In the genomic region with DNA sequence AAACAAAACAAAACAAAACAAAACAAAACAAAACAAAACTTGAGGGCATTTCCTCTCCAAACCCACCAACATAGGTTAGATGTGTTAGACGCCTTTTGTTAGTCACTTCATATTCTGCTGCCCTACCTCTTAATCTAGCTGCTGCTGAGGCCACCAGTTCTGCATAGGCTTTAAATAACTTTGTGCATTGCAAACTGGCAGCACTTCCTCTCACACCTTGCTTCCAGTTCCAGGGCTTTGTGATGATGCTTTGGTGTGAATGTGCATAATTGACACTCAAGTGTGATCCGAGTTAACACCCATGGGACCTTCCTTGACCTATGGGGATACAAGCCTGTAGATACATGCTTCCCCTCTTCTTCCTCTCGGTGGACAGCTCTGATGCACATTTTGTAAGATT, we compare ENCODE assay signal across 35 cellular contexts. TPM values are rescaled to one million over a fixed set of nuclear protein-coding genes. Genes with fewer than 3 reads are reported as not detected.
"Had no signal": no experiment of that assay in that cellular context is flagged by ENCODE, and none has a peak within 500 bp of the region (broad histone marks: within the 10 kb centered on the region; RNA-seq: fewer than 3 reads in every experiment).

No MANE protein-coding gene starts in this region.

- DNase-seq: activated CD4-positive, alpha-beta T cell treated with anti-CD3 and anti-CD28 coated beads for 36 hours; activated CD4-positive, alpha-beta T cell treated with anti-CD3 and anti-CD28 coated beads, Interleukin-2, amount 10 ng/mL, durations not matched to agents 24 days and 14 days; activated CD4-positive, alpha-beta T cell treated with anti-CD3 and anti-CD28 coated beads, Interleukin-2, amount 50 U/mL, for 4 hours; activated CD4-positive, CD25-positive, alpha-beta regulatory T cell; activated CD4-positive, CD25-positive, alpha-beta regulatory T cell treated with anti-CD3 and anti-CD28 coated beads, Interleukin-2, amount 50 U/mL, for 72 hours; activated CD8-positive, alpha-beta memory T cell treated with anti-CD3 and anti-CD28 coated beads for 24 hours; activated CD8-positive, alpha-beta T cell treated with anti-CD3 and anti-CD28 coated beads for 36 hours; activated effector memory CD4-positive, alpha-beta T cell treated with anti-CD3 and anti-CD28 coated beads, Interleukin-2, amount 50 U/mL, for 16 hours; activated naive CD4-positive, alpha-beta T cell treated with anti-CD3 and anti-CD28 coated beads for 36 hours; activated naive CD8-positive, alpha-beta T cell treated with anti-CD3 and anti-CD28 coated beads for 36 hours; activated naive CD8-positive, alpha-beta T cell treated with anti-CD3 and anti-CD28 coated beads, Interleukin-2, amount 50 U/mL, for 24 hours; activated T-cell treated with anti-CD3 and anti-CD28 coated beads, Interleukin-2, amount 50 U/mL, for 48 hours; adrenal gland; amygdala; aorta; body of pancreas; caudate nucleus; cortex of kidney; dermis blood vessel endothelial cell; effector CD4-positive, alpha-beta T cell; erythroblast; esophagus squamous epithelium; foreskin melanocyte; heart right ventricle; T-helper 2 cell had no signal

- H3K4me1 ChIP-seq: adrenal gland, body of pancreas, gastroesophageal sphincter, heart right ventricle had no signal

- H3K9me3 ChIP-seq: adrenal gland, body of pancreas, esophagus squamous epithelium, gastroesophageal sphincter had no signal

- H3K36me3 Mint-ChIP-seq: activated naive CD4-positive, alpha-beta T cell treated with anti-CD3 and anti-CD28 coated beads, Interleukin-2, amount 50 U/mL, for 24 hours; activated naive CD8-positive, alpha-beta T cell treated with anti-CD3 and anti-CD28 coated beads for 36 hours had no signal

- H3K36me3 ChIP-seq: adrenal gland, esophagus squamous epithelium, gastroesophageal sphincter, heart right ventricle had no signal

- H3K4me3 Mint-ChIP-seq: activated CD4-positive, alpha-beta T cell treated with anti-CD3 and anti-CD28 coated beads for 36 hours; activated CD4-positive, alpha-beta T cell treated with anti-CD3 and anti-CD28 coated beads, Interleukin-2, amount 10 ng/mL, durations not matched to agents 24 days and 14 days; activated CD8-positive, alpha-beta T cell treated with anti-CD3 and anti-CD28 coated beads for 36 hours; activated naive CD4-positive, alpha-beta T cell treated with anti-CD3 and anti-CD28 coated beads for 36 hours; activated naive CD4-positive, alpha-beta T cell treated with anti-CD3 and anti-CD28 coated beads, Interleukin-2, amount 50 U/mL, for 24 hours; activated naive CD8-positive, alpha-beta T cell treated with anti-CD3 and anti-CD28 coated beads for 36 hours; activated naive CD8-positive, alpha-beta T cell treated with anti-CD3 and anti-CD28 coated beads, Interleukin-2, amount 50 U/mL, for 24 hours; activated T-helper 1 cell treated with anti-CD3 and anti-CD28 coated beads, Interleukin-12 subunit alpha, Interleukin-12 subunit beta, Interleukin-2, Interleukin-4 antibody, amounts not matched to agents 30 ng/mL and 10 ng/mL and 1 ng/mL, durations not matched to agents 14 hours and 24 hours and 36 hours had no signal

- H3K27ac Mint-ChIP-seq: activated CD4-positive, alpha-beta T cell treated with anti-CD3 and anti-CD28 coated beads for 36 hours; activated CD4-positive, alpha-beta T cell treated with anti-CD3 and anti-CD28 coated beads, Interleukin-2, amount 10 ng/mL, durations not matched to agents 24 days and 14 days; activated CD8-positive, alpha-beta T cell treated with anti-CD3 and anti-CD28 coated beads for 36 hours; activated naive CD4-positive, alpha-beta T cell treated with anti-CD3 and anti-CD28 coated beads for 36 hours; activated naive CD4-positive, alpha-beta T cell treated with anti-CD3 and anti-CD28 coated beads, Interleukin-2, amount 50 U/mL, for 24 hours; activated naive CD8-positive, alpha-beta T cell treated with anti-CD3 and anti-CD28 coated beads for 36 hours; activated naive CD8-positive, alpha-beta T cell treated with anti-CD3 and anti-CD28 coated beads, Interleukin-2, amount 50 U/mL, for 24 hours; activated T-helper 1 cell treated with anti-CD3 and anti-CD28 coated beads, Interleukin-12 subunit alpha, Interleukin-12 subunit beta, Interleukin-2, Interleukin-4 antibody, amounts not matched to agents 30 ng/mL and 10 ng/mL and 1 ng/mL, durations not matched to agents 14 hours and 24 hours and 36 hours; activated T-helper 2 cell treated with anti-CD3 and anti-CD28 coated beads, Interferon-gamma antibody, Interleukin-2, Interleukin-4, amounts not matched to agents 10 μg/mL and 5 μg/mL and 100 μg/mL, durations not matched to agents 14 hours and 24 hours and 36 hours had no signal

- H3K4me3 ChIP-seq: adrenal gland, body of pancreas, esophagus squamous epithelium, gastroesophageal sphincter, heart right ventricle, hepatocyte had no signal

- H3K9me3 Mint-ChIP-seq: activated CD4-positive, alpha-beta T cell treated with anti-CD3 and anti-CD28 coated beads, Interleukin-2, amount 10 ng/mL, durations not matched to agents 24 days and 14 days; activated CD8-positive, alpha-beta T cell treated with anti-CD3 and anti-CD28 coated beads for 36 hours; activated naive CD4-positive, alpha-beta T cell treated with anti-CD3 and anti-CD28 coated beads for 36 hours; activated naive CD4-positive, alpha-beta T cell treated with anti-CD3 and anti-CD28 coated beads, Interleukin-2, amount 50 U/mL, for 24 hours; activated naive CD8-positive, alpha-beta T cell treated with anti-CD3 and anti-CD28 coated beads for 36 hours; activated naive CD8-positive, alpha-beta T cell treated with anti-CD3 and anti-CD28 coated beads, Interleukin-2, amount 50 U/mL, for 24 hours; activated T-helper 1 cell treated with anti-CD3 and anti-CD28 coated beads, Interleukin-12 subunit alpha, Interleukin-12 subunit beta, Interleukin-2, Interleukin-4 antibody, amounts not matched to agents 30 ng/mL and 10 ng/mL and 1 ng/mL, durations not matched to agents 14 hours and 24 hours and 36 hours; activated T-helper 2 cell treated with anti-CD3 and anti-CD28 coated beads, Interferon-gamma antibody, Interleukin-2, Interleukin-4, amounts not matched to agents 10 μg/mL and 5 μg/mL and 100 μg/mL, durations not matched to agents 14 hours and 24 hours and 36 hours had no signal

- H3K27ac ChIP-seq: adrenal gland, body of pancreas, esophagus squamous epithelium, gastroesophageal sphincter, heart right ventricle, hepatocyte had no signal

- H3K27me3 ChIP-seq: adrenal gland, body of pancreas, esophagus squamous epithelium, gastroesophageal sphincter, heart right ventricle, hepatocyte had no signal

- H3K27me3 Mint-ChIP-seq: activated CD4-positive, alpha-beta T cell treated with anti-CD3 and anti-CD28 coated beads, Interleukin-2, amount 10 ng/mL, durations not matched to agents 24 days and 14 days; activated CD8-positive, alpha-beta T cell treated with anti-CD3 and anti-CD28 coated beads for 36 hours; activated naive CD8-positive, alpha-beta T cell treated with anti-CD3 and anti-CD28 coated beads, Interleukin-2, amount 50 U/mL, for 24 hours had no signal

- H3K4me1 Mint-ChIP-seq: activated CD4-positive, alpha-beta T cell treated with anti-CD3 and anti-CD28 coated beads for 36 hours; activated CD4-positive, alpha-beta T cell treated with anti-CD3 and anti-CD28 coated beads, Interleukin-2, amount 10 ng/mL, durations not matched to agents 24 days and 14 days; activated naive CD4-positive, alpha-beta T cell treated with anti-CD3 and anti-CD28 coated beads, Interleukin-2, amount 50 U/mL, for 24 hours; activated naive CD8-positive, alpha-beta T cell treated with anti-CD3 and anti-CD28 coated beads for 36 hours; activated naive CD8-positive, alpha-beta T cell treated with anti-CD3 and anti-CD28 coated beads, Interleukin-2, amount 50 U/mL, for 24 hours had no signal

RNA-seq across cellular contexts. Expression of a gene that starts 2.3 kb away (rescaled TPM):
- total RNA-seq: activated CD4-positive, alpha-beta T cell treated with anti-CD3 and anti-CD28 coated beads for 36 hours; activated CD4-positive, alpha-beta T cell treated with anti-CD3 and anti-CD28 coated beads, Interleukin-2, amount 10 ng/mL, durations not matched to agents 24 days and 14 days; activated CD8-positive, alpha-beta T cell treated with anti-CD3 and anti-CD28 coated beads for 36 hours; activated naive CD4-positive, alpha-beta T cell treated with anti-CD3 and anti-CD28 coated beads for 36 hours; activated naive CD8-positive, alpha-beta T cell treated with anti-CD3 and anti-CD28 coated beads for 36 hours; activated T-helper 1 cell treated with anti-CD3 and anti-CD28 coated beads, Interleukin-12 subunit alpha, Interleukin-12 subunit beta, Interleukin-2, Interleukin-4 antibody, amounts not matched to agents 30 ng/mL and 10 ng/mL and 1 ng/mL, durations not matched to agents 14 hours and 24 hours and 36 hours; activated T-helper 2 cell treated with anti-CD3 and anti-CD28 coated beads, Interferon-gamma antibody, Interleukin-2, Interleukin-4, amounts not matched to agents 10 μg/mL and 5 μg/mL and 100 μg/mL, durations not matched to agents 14 hours and 24 hours and 36 hours; adrenal gland; aorta; body of pancreas; chondrocyte; dermis blood vessel endothelial cell; fibroblast of lung; fibroblast of villous mesenchyme; gastroesophageal sphincter; glomerular endothelial cell; heart right ventricle; hepatocyte; T-helper 1 cell treated with Interleukin-12 subunit alpha and Interleukin-12 subunit beta and Interleukin-4 antibody, amounts not matched to agents 30 ng/mL and 1 ng/mL, for 36 hours had no signal
- polyA plus RNA-seq: aorta, fibroblast of lung, heart right ventricle, hepatocyte had no signal

RNA-seq across cellular contexts. Expression of a gene that starts 38.8 kb away (rescaled TPM):
- total RNA-seq: activated CD4-positive, alpha-beta T cell treated with anti-CD3 and anti-CD28 coated beads for 36 hours; activated CD4-positive, alpha-beta T cell treated with anti-CD3 and anti-CD28 coated beads, Interleukin-2, amount 10 ng/mL, durations not matched to agents 24 days and 14 days; activated CD8-positive, alpha-beta T cell treated with anti-CD3 and anti-CD28 coated beads for 36 hours; activated naive CD4-positive, alpha-beta T cell treated with anti-CD3 and anti-CD28 coated beads for 36 hours; activated naive CD8-positive, alpha-beta T cell treated with anti-CD3 and anti-CD28 coated beads for 36 hours; activated T-helper 1 cell treated with anti-CD3 and anti-CD28 coated beads, Interleukin-12 subunit alpha, Interleukin-12 subunit beta, Interleukin-2, Interleukin-4 antibody, amounts not matched to agents 30 ng/mL and 10 ng/mL and 1 ng/mL, durations not matched to agents 14 hours and 24 hours and 36 hours; activated T-helper 2 cell treated with anti-CD3 and anti-CD28 coated beads, Interferon-gamma antibody, Interleukin-2, Interleukin-4, amounts not matched to agents 10 μg/mL and 5 μg/mL and 100 μg/mL, durations not matched to agents 14 hours and 24 hours and 36 hours; adrenal gland; aorta; body of pancreas; chondrocyte; fibroblast of lung; fibroblast of villous mesenchyme; glomerular endothelial cell; heart right ventricle; T-helper 1 cell treated with Interleukin-12 subunit alpha and Interleukin-12 subunit beta and Interleukin-4 antibody, amounts not matched to agents 30 ng/mL and 1 ng/mL, for 36 hours had no signal
- polyA plus RNA-seq: fibroblast of lung, hepatocyte had no signal

RNA-seq across cellular contexts. Expression of a gene that starts 56.4 kb away (rescaled TPM):
- total RNA-seq: activated CD4-positive, alpha-beta T cell treated with anti-CD3 and anti-CD28 coated beads for 36 hours; activated CD4-positive, alpha-beta T cell treated with anti-CD3 and anti-CD28 coated beads, Interleukin-2, amount 10 ng/mL, durations not matched to agents 24 days and 14 days; activated CD8-positive, alpha-beta T cell treated with anti-CD3 and anti-CD28 coated beads for 36 hours; activated naive CD4-positive, alpha-beta T cell treated with anti-CD3 and anti-CD28 coated beads for 36 hours; activated naive CD8-positive, alpha-beta T cell treated with anti-CD3 and anti-CD28 coated beads for 36 hours; activated T-helper 1 cell treated with anti-CD3 and anti-CD28 coated beads, Interleukin-12 subunit alpha, Interleukin-12 subunit beta, Interleukin-2, Interleukin-4 antibody, amounts not matched to agents 30 ng/mL and 10 ng/mL and 1 ng/mL, durations not matched to agents 14 hours and 24 hours and 36 hours; activated T-helper 2 cell treated with anti-CD3 and anti-CD28 coated beads, Interferon-gamma antibody, Interleukin-2, Interleukin-4, amounts not matched to agents 10 μg/mL and 5 μg/mL and 100 μg/mL, durations not matched to agents 14 hours and 24 hours and 36 hours; adrenal gland; aorta; body of pancreas; chondrocyte; dermis blood vessel endothelial cell; fibroblast of lung; fibroblast of villous mesenchyme; glomerular endothelial cell; heart right ventricle; hepatocyte; T-helper 1 cell treated with Interleukin-12 subunit alpha and Interleukin-12 subunit beta and Interleukin-4 antibody, amounts not matched to agents 30 ng/mL and 1 ng/mL, for 36 hours had no signal
- polyA plus RNA-seq: adrenal gland, fibroblast of lung, hepatocyte had no signal
